In genomic region chr17:16075949-16076348, GRCh38 we compare ENCODE assay signal across 1 cellular context.
TF ChIP-seq lines count a peak whose summit lies in the region.

No MANE protein-coding gene starts in this region.

TF ChIP-seq in GM23338, 12 proteins besides CTCF, POLR2A, EP300 and RAD21 (continued from another document):
- no peak for TF ChIP-seq REST (IDR thresholded peaks at IDR 0.05; ENCODE audit: unreplicated experiment)
- TF ChIP-seq ETS1 (IDR thresholded peaks at IDR 0.05): no peak
